1 cellular context compared by ENCODE assay signal in the genomic region with DNA sequence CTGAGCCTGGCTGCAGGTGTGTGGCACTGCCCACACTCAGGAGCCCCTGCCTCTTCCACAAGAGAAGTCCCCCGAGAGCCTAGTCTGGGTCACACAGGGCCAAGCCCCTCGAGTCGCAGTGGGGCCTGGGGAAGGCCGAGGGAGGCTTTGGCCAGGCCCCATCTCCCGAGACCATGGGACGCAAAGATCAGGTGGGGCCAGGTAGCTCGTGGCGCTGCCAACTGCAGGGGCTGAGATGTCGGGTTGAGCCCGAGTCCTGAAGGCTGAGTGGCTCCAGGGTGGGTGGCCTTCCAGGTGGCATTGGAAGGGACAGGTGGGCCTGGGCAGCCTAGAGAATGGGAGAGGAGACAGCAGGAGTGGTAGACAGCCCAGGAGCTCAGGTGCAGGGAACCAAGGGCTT.
TF ChIP-seq lines count a peak whose summit lies in the region.

No MANE protein-coding gene starts in this region.

TF ChIP-seq in H1, 55 proteins besides CTCF, POLR2A, EP300 and RAD21:
- TF ChIP-seq TBP (IDR thresholded peaks at IDR 0.05; ENCODE audit: low read depth, low read length) (no peak), SIRT6 (IDR thresholded peaks at IDR 0.05; ENCODE audit: low read length) (no peak), HDAC2 (IDR thresholded peaks at IDR 0.05; ENCODE audit: borderline replicate concordance in 1 of 2, low read depth in 2 of 2, low read length in 2 of 2) (no peak), MAFK (IDR thresholded peaks at IDR 0.05; ENCODE audit: low read depth, low read length) (no peak), NRF1 (IDR thresholded peaks at IDR 0.05; ENCODE audit: low read depth, low read length) (no peak), SIN3A (conservative IDR thresholded peaks at IDR 0.05 in 1 of 2, IDR thresholded peaks at IDR 0.05 in 1 of 2; ENCODE audit: low read depth in 1 of 2, low read length in 2 of 2) (no peak), JUND (IDR thresholded peaks at IDR 0.05; ENCODE audit: low read length) (no peak), SUZ12 (IDR thresholded peaks at IDR 0.05; ENCODE audit: low read length) (no peak), BCL11A (IDR thresholded peaks at IDR 0.05; ENCODE audit: low read depth in 2 of 2, low read length in 2 of 2) (no peak), POLR2AphosphoS5 (IDR thresholded peaks at IDR 0.05; ENCODE audit: low read depth, low read length) (no peak)
- TF ChIP-seq, protein P1, sequence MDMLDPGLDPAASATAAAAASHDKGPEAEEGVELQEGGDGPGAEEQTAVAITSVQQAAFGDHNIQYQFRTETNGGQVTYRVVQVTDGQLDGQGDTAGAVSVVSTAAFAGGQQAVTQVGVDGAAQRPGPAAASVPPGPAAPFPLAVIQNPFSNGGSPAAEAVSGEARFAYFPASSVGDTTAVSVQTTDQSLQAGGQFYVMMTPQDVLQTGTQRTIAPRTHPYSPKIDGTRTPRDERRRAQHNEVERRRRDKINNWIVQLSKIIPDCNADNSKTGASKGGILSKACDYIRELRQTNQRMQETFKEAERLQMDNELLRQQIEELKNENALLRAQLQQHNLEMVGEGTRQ (IDR thresholded peaks at IDR 0.05; ENCODE audit: low read length): no peak
- TF ChIP-seq, protein P2, sequence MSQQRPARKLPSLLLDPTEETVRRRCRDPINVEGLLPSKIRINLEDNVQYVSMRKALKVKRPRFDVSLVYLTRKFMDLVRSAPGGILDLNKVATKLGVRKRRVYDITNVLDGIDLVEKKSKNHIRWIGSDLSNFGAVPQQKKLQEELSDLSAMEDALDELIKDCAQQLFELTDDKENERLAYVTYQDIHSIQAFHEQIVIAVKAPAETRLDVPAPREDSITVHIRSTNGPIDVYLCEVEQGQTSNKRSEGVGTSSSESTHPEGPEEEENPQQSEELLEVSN (IDR thresholded peaks at IDR 0.05): no peak
- TF ChIP-seq, protein P3, sequence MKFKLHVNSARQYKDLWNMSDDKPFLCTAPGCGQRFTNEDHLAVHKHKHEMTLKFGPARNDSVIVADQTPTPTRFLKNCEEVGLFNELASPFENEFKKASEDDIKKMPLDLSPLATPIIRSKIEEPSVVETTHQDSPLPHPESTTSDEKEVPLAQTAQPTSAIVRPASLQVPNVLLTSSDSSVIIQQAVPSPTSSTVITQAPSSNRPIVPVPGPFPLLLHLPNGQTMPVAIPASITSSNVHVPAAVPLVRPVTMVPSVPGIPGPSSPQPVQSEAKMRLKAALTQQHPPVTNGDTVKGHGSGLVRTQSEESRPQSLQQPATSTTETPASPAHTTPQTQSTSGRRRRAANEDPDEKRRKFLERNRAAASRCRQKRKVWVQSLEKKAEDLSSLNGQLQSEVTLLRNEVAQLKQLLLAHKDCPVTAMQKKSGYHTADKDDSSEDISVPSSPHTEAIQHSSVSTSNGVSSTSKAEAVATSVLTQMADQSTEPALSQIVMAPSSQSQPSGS (IDR thresholded peaks at IDR 0.05; ENCODE audit: low read length): no peak
- TF ChIP-seq, protein P4, sequence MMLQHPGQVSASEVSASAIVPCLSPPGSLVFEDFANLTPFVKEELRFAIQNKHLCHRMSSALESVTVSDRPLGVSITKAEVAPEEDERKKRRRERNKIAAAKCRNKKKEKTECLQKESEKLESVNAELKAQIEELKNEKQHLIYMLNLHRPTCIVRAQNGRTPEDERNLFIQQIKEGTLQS (IDR thresholded peaks at IDR 0.05; ENCODE audit: insufficient read depth, low read depth, low read length): no peak
